ENCODE assay signal across 30 cellular contexts in genomic region chr7:118286131-118286530, GRCh38.
"Had no signal": no experiment of that assay in that cellular context is flagged by ENCODE, and none has a peak within 500 bp of the region (broad histone marks: within the 10 kb centered on the region; RNA-seq: fewer than 3 reads in every experiment).

No MANE protein-coding gene starts in this region.

- DNase-seq: activated CD4-positive, alpha-beta memory T cell treated with anti-CD3 and anti-CD28 coated beads for 36 hours; activated CD4-positive, alpha-beta T cell treated with anti-CD3 and anti-CD28 coated beads, Interleukin-2, amount 10 ng/mL, durations not matched to agents 24 days and 14 days; activated CD8-positive, alpha-beta memory T cell treated with anti-CD3 and anti-CD28 coated beads, Interleukin-2, amount 50 U/mL, for 4 hours; activated effector memory CD4-positive, alpha-beta T cell treated with anti-CD3 and anti-CD28 coated beads, Interleukin-2, amount 50 U/mL, for 16 hours; activated naive CD4-positive, alpha-beta T cell treated with anti-CD3 and anti-CD28 coated beads for 36 hours; activated naive CD8-positive, alpha-beta T cell treated with anti-CD3 and anti-CD28 coated beads for 36 hours; activated T-cell treated with anti-CD3 and anti-CD28 coated beads, Interleukin-2, amount 50 U/mL, for 1 hour; adrenal gland; cerebellar nuclear complex; effector memory CD8-positive, alpha-beta T cell; erythroblast; islet precursor cell; left cardiac atrium; left ventricle myocardium superior; mucosa of descending colon; right lobe of liver; stimulated activated CD4-positive, alpha-beta T cell treated with anti-CD3 and anti-CD28 coated beads, Interleukin-2, amount 100 ng/mL, for 48 hours; stimulated activated naive CD8-positive, alpha-beta T cell treated with anti-CD3 and anti-CD28 coated beads, Interleukin-15, Interleukin-2, amounts not matched to agents 100 U/mL and 50 U/mL, for 24 hours; trophoblast cell had no signal

- H3K9me3 ChIP-seq: adrenal gland, ascending aorta, gastroesophageal sphincter, right lobe of liver, thoracic aorta had no signal

- FAIRE-seq: TTC549, urothelium cell line had no signal

- H3K27ac ChIP-seq: adrenal gland, ascending aorta, cardiac muscle cell, coronary artery, gastroesophageal sphincter, hepatocyte, right lobe of liver, thoracic aorta, VCaP had no signal

- ATAC-seq: activated CD4-positive, CD25-positive, alpha-beta regulatory T cell treated with anti-CD3 and anti-CD28 coated beads, Interleukin-2, amount 50 U/mL, for 24 hours; effector memory CD8-positive, alpha-beta T cell; gastroesophageal sphincter; left cardiac atrium; left ventricle myocardium superior; mucosa of descending colon; natural killer cell treated with Interleukin-12 subunit alpha and Interleukin-12 subunit beta and Interleukin-15 and Interleukin-18, amount 100 ng/mL, for 72 hours; right lobe of liver; stimulated activated naive CD8-positive, alpha-beta T cell treated with anti-CD3 and anti-CD28 coated beads, Interleukin-15, Interleukin-2, amounts not matched to agents 100 U/mL and 50 U/mL, for 24 hours had no signal

- H3K4me3 ChIP-seq: adrenal gland, ascending aorta, cardiac muscle cell, coronary artery, gastroesophageal sphincter, hepatocyte, mucosa of descending colon, right lobe of liver, thoracic aorta had no signal

- H3K4me2 ChIP-seq: hepatocyte had no signal

- H3K36me3 ChIP-seq: adrenal gland, ascending aorta, cardiac muscle cell, gastroesophageal sphincter, right lobe of liver, thoracic aorta had no signal

- H3K27me3 ChIP-seq: adrenal gland, ascending aorta, cardiac muscle cell, gastroesophageal sphincter, hepatocyte, right lobe of liver had no signal

- H3K4me1 ChIP-seq: adrenal gland, gastroesophageal sphincter, right lobe of liver had no signal
